1 cellular context compared by ENCODE assay signal in the genomic region with DNA sequence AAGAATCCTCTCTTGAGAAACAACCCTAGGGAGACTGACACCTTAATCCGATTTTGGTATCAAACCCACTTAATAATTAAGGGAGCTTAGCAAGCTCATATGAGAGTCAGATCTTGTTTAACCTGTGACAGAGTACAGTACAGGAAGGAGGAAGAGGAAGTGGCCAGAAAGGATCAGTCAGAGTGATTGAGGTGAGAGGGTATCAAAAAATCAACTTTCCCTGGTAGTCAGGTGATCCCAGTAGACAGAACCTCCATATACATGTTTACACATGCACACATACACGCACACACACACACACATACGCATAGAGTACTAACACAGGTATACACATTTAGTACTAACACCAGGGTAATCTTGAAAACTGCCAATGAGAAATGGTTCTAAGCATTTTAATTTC.
TF ChIP-seq lines count a peak whose summit lies in the region.

No MANE protein-coding gene starts in this region.

TF ChIP-seq in SK-N-SH, 30 proteins besides CTCF, POLR2A, EP300 and RAD21 (continued from another document):
- TF ChIP-seq CHD2 (IDR thresholded peaks at IDR 0.05; ENCODE audit: low read length, partially characterized antibody) (no peak), TEAD4 (IDR thresholded peaks at IDR 0.05; ENCODE audit: borderline replicate concordance, insufficient read depth) (no peak), NRF1 (IDR thresholded peaks at IDR 0.05; ENCODE audit: low read depth, low read length) (no peak)
TF ChIP-seq in SK-N-SH: peak in this region for 0.
